23 cellular contexts compared by ENCODE assay signal in the genomic region with DNA sequence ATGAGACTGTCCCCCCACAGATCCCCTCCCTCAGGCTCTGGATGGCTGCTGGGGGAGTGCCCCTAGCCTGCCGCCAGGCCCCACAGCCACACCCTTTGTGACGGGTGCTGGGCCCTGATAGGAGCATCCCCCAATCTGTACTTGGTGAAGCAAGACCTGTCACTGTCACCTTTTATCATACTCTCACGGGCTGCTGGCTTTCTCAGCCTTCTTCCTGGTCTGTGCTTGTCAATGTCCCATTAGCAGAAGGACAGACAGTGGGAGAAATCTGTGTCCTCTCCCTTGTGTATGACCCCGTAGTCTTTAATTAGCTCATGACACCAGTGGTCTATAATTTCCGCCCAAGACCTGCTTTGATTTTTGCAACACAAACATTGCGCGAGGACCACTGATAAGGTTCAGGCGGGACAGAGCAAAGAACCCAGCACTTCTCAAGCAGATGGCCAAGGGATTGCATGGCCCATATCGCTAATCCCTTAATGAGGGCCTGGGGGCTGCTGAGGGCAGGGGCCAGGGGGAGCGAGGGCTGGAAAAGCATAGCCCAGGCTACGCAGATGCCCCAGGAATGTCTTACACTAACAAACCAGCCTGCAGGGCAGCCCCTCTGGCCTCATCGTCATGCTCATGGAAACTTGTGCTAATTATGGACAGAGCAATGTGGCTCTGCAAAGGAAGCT.
A peak's percentile ranks its signal among the peaks of the same experiment; 100 is the strongest.
DNase-seq lines count a peak whose midpoint lies in the region; ATAC-seq and TF ChIP-seq lines count a peak whose summit lies in the region.
"Had no signal": no experiment of that assay in that cellular context is flagged by ENCODE, and none has a peak within 500 bp of the region (broad histone marks: within the 10 kb centered on the region; RNA-seq: fewer than 3 reads in every experiment).

No MANE protein-coding gene starts in this region.

- no peaks in the 10 kb centered on the region for H3K36me3 Mint-ChIP-seq in glutamatergic neuron (ENCODE audit: unreplicated experiment)
- no peaks in the 10 kb centered on the region for H3K36me3 Mint-ChIP-seq in activated naive CD4-positive, alpha-beta T cell treated with anti-CD3 and anti-CD28 coated beads, Interleukin-2, amount 10 ng/mL, durations not matched to agents 7 days and 5 days
- H3K36me3 Mint-ChIP-seq: CD14-positive monocyte; stimulated activated naive B cell treated with anti-CD40 and anti-IgM and Interleukin-4, amounts not matched to agents 10 μg/mL and 1 μg/mL and 100 μg/mL, for 72 hours had no signal

- peak overlapping the region; percentile 62 for H3K27ac Mint-ChIP-seq in glutamatergic neuron (ENCODE audit: unreplicated experiment)
- H3K27ac Mint-ChIP-seq in activated naive CD4-positive, alpha-beta T cell treated with anti-CD3 and anti-CD28 coated beads, Interleukin-2, amount 10 ng/mL, durations not matched to agents 7 days and 5 days: no peak overlapping the region
- H3K27ac Mint-ChIP-seq: activated naive CD4-positive, alpha-beta T cell treated with anti-CD3 and anti-CD28 coated beads for 36 hours; CD14-positive monocyte; effector memory CD8-positive, alpha-beta T cell; HFFc6; stimulated activated naive B cell treated with anti-CD40 and anti-IgM and Interleukin-4, amounts not matched to agents 10 μg/mL and 1 μg/mL and 100 μg/mL, for 72 hours; T-helper 17 cell had no signal

- no peak for ATAC-seq in upper lobe of right lung
- no peak for ATAC-seq in body of pancreas
- ATAC-seq: effector memory CD8-positive, alpha-beta T cell; stimulated activated naive B cell treated with anti-CD40 and anti-IgM and Interleukin-4, amounts not matched to agents 10 μg/mL and 1 μg/mL and 100 μg/mL, for 72 hours; T-helper 17 cell had no signal

- H3K9me3 ChIP-seq in BE2C (no peaks in the 10 kb centered on the region), upper lobe of right lung (no peaks in the 10 kb centered on the region), body of pancreas (no peaks in the 10 kb centered on the region)
- H3K9me3 ChIP-seq: ascending aorta, SJSA1, tibial artery had no signal

- H3K4me3 ChIP-seq in BE2C (ENCODE audit: low read depth, low read length) (no peak overlapping the region), upper lobe of right lung (no peak overlapping the region), body of pancreas (no peak overlapping the region)
- H3K4me3 ChIP-seq: ascending aorta, SJSA1, tibial artery had no signal

- TF ChIP-seq CTCF in BE2C (IDR thresholded peaks at IDR 0.05; ENCODE audit: low read depth, low read length): no peak
- TF ChIP-seq CTCF in glutamatergic neuron (IDR thresholded peaks at IDR 0.05; ENCODE audit: partially characterized antibody, unreplicated experiment): no peak
- no peak for TF ChIP-seq CTCF in upper lobe of right lung (IDR thresholded peaks at IDR 0.05)
- no peak for TF ChIP-seq CTCF in body of pancreas (IDR thresholded peaks at IDR 0.05)

- CTCF ChIA-PET in activated naive CD4-positive, alpha-beta T cell treated with anti-CD3 and anti-CD28 coated beads, Interleukin-2, amount 10 ng/mL, durations not matched to agents 7 days and 5 days (lab: Charles Lee): interaction anchor here (1.2 to 3.2 kb wide), 2 partner anchors 8 to 273 kb away, joined by 3 to 9 read pairs; no protein-coding TSS in a partner anchor

- peaks cover 49% of the 10 kb centered on the region for H3K4me1 ChIP-seq in BE2C
- H3K4me1 ChIP-seq in upper lobe of right lung: no peaks in the 10 kb centered on the region
- no peaks in the 10 kb centered on the region for H3K4me1 ChIP-seq in body of pancreas
- H3K4me1 ChIP-seq: ascending aorta, SJSA1, tibial artery had no signal

- H3K36me3 ChIP-seq in BE2C (no peaks in the 10 kb centered on the region), upper lobe of right lung (no peaks in the 10 kb centered on the region), body of pancreas (replicated peaks in 1 of 2; ENCODE audit: insufficient read depth in 1 of 2, low read depth in 2 of 2) (no peaks in the 10 kb centered on the region)
- H3K36me3 ChIP-seq: ascending aorta, SJSA1, tibial artery had no signal

- 62 to 69% methylated on average over 12 of the region's 12 CpGs for WGBS in body of pancreas, 2 donors

- H3K27me3 Mint-ChIP-seq in glutamatergic neuron (ENCODE audit: unreplicated experiment): peaks cover 6% of the 10 kb centered on the region
- H3K27me3 Mint-ChIP-seq in activated naive CD4-positive, alpha-beta T cell treated with anti-CD3 and anti-CD28 coated beads, Interleukin-2, amount 10 ng/mL, durations not matched to agents 7 days and 5 days: peaks cover 5% of the 10 kb centered on the region

- H3K9me3 Mint-ChIP-seq in glutamatergic neuron (ENCODE audit: unreplicated experiment): peaks cover 5% of the 10 kb centered on the region
- H3K9me3 Mint-ChIP-seq in activated naive CD4-positive, alpha-beta T cell treated with anti-CD3 and anti-CD28 coated beads, Interleukin-2, amount 10 ng/mL, durations not matched to agents 7 days and 5 days: no peaks in the 10 kb centered on the region
- H3K9me3 Mint-ChIP-seq: activated naive CD4-positive, alpha-beta T cell treated with anti-CD3 and anti-CD28 coated beads for 36 hours; CD14-positive monocyte; effector memory CD8-positive, alpha-beta T cell; HFFc6; stimulated activated naive B cell treated with anti-CD40 and anti-IgM and Interleukin-4, amounts not matched to agents 10 μg/mL and 1 μg/mL and 100 μg/mL, for 72 hours had no signal

- no peak overlapping the region for H3K4me3 Mint-ChIP-seq in glutamatergic neuron (ENCODE audit: unreplicated experiment)
- no peak overlapping the region for H3K4me3 Mint-ChIP-seq in activated naive CD4-positive, alpha-beta T cell treated with anti-CD3 and anti-CD28 coated beads, Interleukin-2, amount 10 ng/mL, durations not matched to agents 7 days and 5 days
- H3K4me3 Mint-ChIP-seq: activated naive CD4-positive, alpha-beta T cell treated with anti-CD3 and anti-CD28 coated beads for 36 hours; CD14-positive monocyte; effector memory CD8-positive, alpha-beta T cell; HFFc6; stimulated activated naive B cell treated with anti-CD40 and anti-IgM and Interleukin-4, amounts not matched to agents 10 μg/mL and 1 μg/mL and 100 μg/mL, for 72 hours; T-helper 17 cell had no signal

- DNase-seq in BE2C (peak; percentile 61), NCI-H524 (lab: John Stamatoyannopoulos, UW) (peak; percentile 27 to 54), glutamatergic neuron (no peak), mesenteric fat pad (ENCODE audit: low spot score) (peak; percentile 64), upper lobe of right lung (no peak), cerebellar nuclear complex (lab: John Stamatoyannopoulos, UW) (no peak), body of pancreas (no peak)
- no peak for DNase-seq in activated naive CD4-positive, alpha-beta T cell treated with anti-CD3 and anti-CD28 coated beads, Interleukin-2, amount 10 ng/mL, durations not matched to agents 7 days and 5 days
- DNase-seq: activated naive CD4-positive, alpha-beta T cell treated with anti-CD3 and anti-CD28 coated beads for 36 hours; activated T-cell treated with anti-CD3 and anti-CD28 coated beads for 4 hours; DMS 273 treated with DMSO at 0.1 percent for 48 hours; effector memory CD8-positive, alpha-beta T cell; GF-D8; HFFc6; NCI-H1417; NCI-H2171; NCI-H69; stimulated activated naive B cell treated with anti-CD40 and anti-IgM and Interleukin-4, amounts not matched to agents 10 μg/mL and 1 μg/mL and 100 μg/mL, for 72 hours; T-helper 17 cell had no signal

- H3K27ac ChIP-seq in upper lobe of right lung (no peak overlapping the region), body of pancreas (no peak overlapping the region)
- H3K27ac ChIP-seq: ascending aorta, SJSA1, tibial artery had no signal

- no peaks in the 10 kb centered on the region for H3K27me3 ChIP-seq in BE2C
- no peaks in the 10 kb centered on the region for H3K27me3 ChIP-seq in upper lobe of right lung
- H3K27me3 ChIP-seq in body of pancreas: no peaks in the 10 kb centered on the region
- H3K27me3 ChIP-seq: ascending aorta, tibial artery had no signal

- peaks cover 15% of the 10 kb centered on the region for H3K4me1 Mint-ChIP-seq in glutamatergic neuron (ENCODE audit: low read depth, unreplicated experiment)
- no peaks in the 10 kb centered on the region for H3K4me1 Mint-ChIP-seq in activated naive CD4-positive, alpha-beta T cell treated with anti-CD3 and anti-CD28 coated beads, Interleukin-2, amount 10 ng/mL, durations not matched to agents 7 days and 5 days
- H3K4me1 Mint-ChIP-seq: CD14-positive monocyte; stimulated activated naive B cell treated with anti-CD40 and anti-IgM and Interleukin-4, amounts not matched to agents 10 μg/mL and 1 μg/mL and 100 μg/mL, for 72 hours; T-helper 17 cell had no signal

- no peak for TF ChIP-seq POLR2A in body of pancreas (IDR thresholded peaks at IDR 0.05)

- intact Hi-C loops in upper lobe of right lung (cut with DNase I) (no loop called here), body of pancreas (cut with DNase I) (no loop called here)

Comparison
In these comparisons a context has a peak if more than half of its experiments do, and no peak if none do; other contexts are left out.
1. DNase-seq: peak in BE2C (single experiment), NCI-H524 (2 of 2) and mesenteric fat pad (single experiment); none in glutamatergic neuron (single experiment), activated naive CD4-positive, alpha-beta T cell treated with anti-CD3 and anti-CD28 coated beads, Interleukin-2, amount 10 ng/mL, durations not matched to agents 7 days and 5 days (single experiment), upper lobe of right lung (single experiment), cerebellar nuclear complex (0 of 2) and body of pancreas (0 of 4).